In genomic region chr6:118468682-118469465, GRCh38 we compare ENCODE assay signal across 12 cellular contexts.
DNase-seq lines count a peak whose midpoint lies in the region; ATAC-seq and TF ChIP-seq lines count a peak whose summit lies in the region.
"Had no signal": no experiment of that assay in that cellular context is flagged by ENCODE, and none has a peak within 500 bp of the region (broad histone marks: within the 10 kb centered on the region; RNA-seq: fewer than 3 reads in every experiment).

No MANE protein-coding gene starts in this region.

- no peaks in the 10 kb centered on the region for H3K27me3 ChIP-seq in breast epithelium
- H3K27me3 ChIP-seq in lower lobe of right lung (ENCODE audit: low read depth), result no peaks in the 10 kb centered on the region
- H3K27me3 ChIP-seq in Peyer's patch, result no peaks in the 10 kb centered on the region
- H3K27me3 ChIP-seq in gastroesophageal sphincter, result no peaks in the 10 kb centered on the region

- TF ChIP-seq EP300 in gastroesophageal sphincter (IDR thresholded peaks at IDR 0.05), result no peak

- peaks cover 22% of the 10 kb centered on the region for H3K36me3 Mint-ChIP-seq in MCF 10A (ENCODE audit: insufficient read depth, unreplicated experiment)

- 20 to 47% methylated on average over 3 to 4 of the region's 4 CpGs for WGBS in gastroesophageal sphincter (ENCODE audit: low coverage in 1 of 2), 2 donors

- H3K36me3 ChIP-seq in breast epithelium, result no peaks in the 10 kb centered on the region
- H3K36me3 ChIP-seq in lower lobe of right lung, result peaks cover 30% of the 10 kb centered on the region
- peaks cover 0 to 9% (median 0%) of the 10 kb centered on the region in 3 donors for H3K36me3 ChIP-seq in Peyer's patch
- peaks cover 0 to 50% of the 10 kb centered on the region in 2 donors for H3K36me3 ChIP-seq in gastroesophageal sphincter

- H3K4me3 ChIP-seq in breast epithelium, result no peak overlapping the region
- H3K4me3 ChIP-seq in lower lobe of right lung, result no peak overlapping the region
- H3K4me3 ChIP-seq in Peyer's patch, result no peak overlapping the region
- H3K4me3 ChIP-seq in gastroesophageal sphincter, result no peak overlapping the region
- H3K4me3 ChIP-seq: smooth muscle cell had no signal

- no peaks in the 10 kb centered on the region for H3K4me1 ChIP-seq in breast epithelium
- H3K4me1 ChIP-seq in lower lobe of right lung, result no peaks in the 10 kb centered on the region
- no peaks in the 10 kb centered on the region for H3K4me1 ChIP-seq in Peyer's patch
- H3K4me1 ChIP-seq in gastroesophageal sphincter, result no peaks in the 10 kb centered on the region

- intact Hi-C loops in MCF 10A (cut with micrococcal nuclease) (no loop called here), breast epithelium (cut with DNase I; ENCODE audit: low total_unique reads) (no loop called here), lower lobe of right lung (cut with DNase I) (no loop called here)

- no peak overlapping the region for H3K4me3 Mint-ChIP-seq in MCF 10A (ENCODE audit: unreplicated experiment)
- H3K4me3 Mint-ChIP-seq: IgD-negative memory B cell, naive B cell had no signal

- no peak overlapping the region for H3K27ac Mint-ChIP-seq in MCF 10A (ENCODE audit: low read depth, unreplicated experiment)
- H3K27ac Mint-ChIP-seq: IgD-negative memory B cell had no signal

- H3K9me3 Mint-ChIP-seq in MCF 10A (ENCODE audit: unreplicated experiment), result no peaks in the 10 kb centered on the region
- H3K9me3 Mint-ChIP-seq: IgD-negative memory B cell, naive B cell had no signal

- H3K27me3 Mint-ChIP-seq in MCF 10A (ENCODE audit: insufficient read depth, unreplicated experiment), result no peaks in the 10 kb centered on the region
- H3K27me3 Mint-ChIP-seq: IgD-negative memory B cell, naive B cell had no signal

- BruUV-seq in MCF 10A (replicated peaks; lab: Mats Ljungman, UMichigan), result no TSS peak

- H3K9me3 ChIP-seq in breast epithelium, result no peaks in the 10 kb centered on the region
- no peaks in the 10 kb centered on the region for H3K9me3 ChIP-seq in lower lobe of right lung
- no peaks in the 10 kb centered on the region for H3K9me3 ChIP-seq in Peyer's patch
- no peaks in the 10 kb centered on the region for H3K9me3 ChIP-seq in gastroesophageal sphincter

- no peaks in the 10 kb centered on the region for H3K4me1 Mint-ChIP-seq in MCF 10A (ENCODE audit: insufficient read depth, unreplicated experiment)
- H3K4me1 Mint-ChIP-seq: IgD-negative memory B cell had no signal

- no peak for TF ChIP-seq CTCF in MCF 10A (IDR thresholded peaks at IDR 0.05; ENCODE audit: unreplicated experiment)
- TF ChIP-seq CTCF in breast epithelium (IDR thresholded peaks at IDR 0.05), result no peak
- no peak for TF ChIP-seq CTCF in lower lobe of right lung (IDR thresholded peaks at IDR 0.05)
- TF ChIP-seq CTCF in Peyer's patch (IDR thresholded peaks at IDR 0.05), result no peak
- no peak for TF ChIP-seq CTCF in gastroesophageal sphincter (IDR thresholded peaks at IDR 0.05)

- TF ChIP-seq POLR2A in breast epithelium (IDR thresholded peaks at IDR 0.05) (no peak), Peyer's patch (IDR thresholded peaks at IDR 0.05) (no peak), gastroesophageal sphincter (IDR thresholded peaks at IDR 0.05) (no peak)

- POLR2A ChIA-PET in MCF 10A (lab: Yijun Ruan, JAX), result interaction anchor here (0.8 kb wide), 1 partner anchor 8 kb away, joined by 3 read pairs; no protein-coding TSS in a partner anchor

- DNase-seq in MCF 10A (ENCODE audit: unreplicated experiment), result peak; percentile 72
- DNase-seq in breast epithelium (ENCODE audit: low spot score in 2 of 2), result no peak
- peak; percentile 99 for DNase-seq in NCI-H748 (lab: John Stamatoyannopoulos, UW; ENCODE audit: unreplicated experiment)
- DNase-seq in epithelial cell of prostate (ENCODE audit: low read depth, low spot score), result peak; percentile 24
- no peak for DNase-seq in lower lobe of right lung
- no peak for DNase-seq in AG08396 (ENCODE audit: low spot score)
- no peak for DNase-seq in Peyer's patch
- DNase-seq: activated CD8-positive, alpha-beta memory T cell treated with anti-CD3 and anti-CD28 coated beads for 24 hours; naive B cell had no signal

- ATAC-seq in lower lobe of right lung, result no peak
- ATAC-seq in gastroesophageal sphincter, result no peak

- CTCF ChIA-PET in MCF 10A (lab: Yijun Ruan, JAX), result no interaction called here

- H3K27ac ChIP-seq in breast epithelium (no peak overlapping the region), epithelial cell of prostate (no peak overlapping the region), lower lobe of right lung (no peak overlapping the region), Peyer's patch (no peak overlapping the region), gastroesophageal sphincter (no peak overlapping the region)

Comparison
In these comparisons a context has a peak if more than half of its experiments do, and no peak if none do; other contexts are left out.
1. DNase-seq: peak in MCF 10A (single experiment), NCI-H748 (single experiment) and epithelial cell of prostate (single experiment); none in breast epithelium (0 of 2), lower lobe of right lung (single experiment), AG08396 (single experiment) and Peyer's patch (0 of 3).